1 cellular context compared by ENCODE assay signal in the genomic region with DNA sequence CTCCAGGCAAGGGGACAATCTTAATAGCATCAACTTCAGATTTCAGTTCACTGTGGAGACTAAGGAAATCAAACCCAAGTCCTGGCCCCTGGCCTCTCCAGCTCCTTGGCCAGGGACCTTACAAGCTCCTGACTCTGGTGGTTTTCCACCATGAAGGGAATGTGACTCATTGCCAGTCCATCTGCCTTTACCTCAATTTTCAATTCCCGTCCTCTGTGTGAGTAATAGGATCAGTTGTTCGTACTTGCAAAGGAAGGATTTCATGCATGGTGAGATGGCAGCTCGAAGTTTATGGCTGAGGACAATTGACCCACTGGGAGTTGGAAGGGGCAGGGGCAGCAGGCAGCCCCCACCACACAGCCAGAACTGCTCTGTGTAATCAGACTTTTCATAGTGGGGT.
TF ChIP-seq lines count a peak whose summit lies in the region.

No MANE protein-coding gene starts in this region.

TF ChIP-seq in IMR-90, 13 proteins besides CTCF, POLR2A, EP300 and RAD21:
- peak; percentile 59 for TF ChIP-seq FOS (IDR thresholded peaks at IDR 0.05; ENCODE audit: low read depth, low read length)
- TF ChIP-seq USF2 (IDR thresholded peaks at IDR 0.05; ENCODE audit: low read depth, low read length) = no peak
